In genomic region chr7:134669845-134670373, GRCh38 we compare ENCODE assay signal across 8 cellular contexts. TPM values are rescaled to one million over a fixed set of nuclear protein-coding genes. Genes with fewer than 3 reads are reported as not detected.
DNase-seq lines count a peak whose midpoint lies in the region; ATAC-seq and TF ChIP-seq lines count a peak whose summit lies in the region.

No MANE protein-coding gene starts in this region.

- no peaks in the 10 kb centered on the region for H3K36me3 ChIP-seq in GM06990 (ENCODE audit: control insufficient read depth, insufficient read depth, low read length)
- H3K36me3 ChIP-seq in OCI-LY1 (ENCODE audit: insufficient read depth, low read length): no peaks in the 10 kb centered on the region

- H3K9me3 ChIP-seq in OCI-LY1 (ENCODE audit: low read length): peaks cover 7% of the 10 kb centered on the region

- H3K4me1 ChIP-seq in OCI-LY1 (ENCODE audit: insufficient read depth, low read length, severe bottlenecking): peaks cover 20% of the 10 kb centered on the region

- H2AFZ ChIP-seq in OCI-LY1 (ENCODE audit: low read length): no peak overlapping the region

- peak; percentile 75 for ATAC-seq in HG03139 (IDR thresholded peaks at IDR 0.05; ENCODE audit: unreplicated experiment)

- H3K9ac ChIP-seq in OCI-LY1 (ENCODE audit: low read length): peak overlapping the region; percentile 2; the same call in 1 of the 2 replicates

- H4K20me1 ChIP-seq in OCI-LY1 (ENCODE audit: insufficient read depth, low read length): no peaks in the 10 kb centered on the region

- H3K27me3 ChIP-seq in GM06990 (replicated peaks; ENCODE audit: control insufficient read depth, insufficient read depth, low read length): no peaks in the 10 kb centered on the region
- no peaks in the 10 kb centered on the region for H3K27me3 ChIP-seq in OCI-LY1 (ENCODE audit: insufficient read depth, low read length)

- peak overlapping the region; percentile 28 for H3K27ac ChIP-seq in OCI-LY1 (ENCODE audit: low read depth, low read length, poor library complexity, severe bottlenecking)
- peak overlapping the region in 1 of 2 donors; percentile 10 for H3K27ac ChIP-seq in coronary artery

- no peaks in the 10 kb centered on the region for H3F3A ChIP-seq in OCI-LY1 (ENCODE audit: insufficient read depth, low read length)

- H3K9me2 ChIP-seq in OCI-LY1 (ENCODE audit: low read depth, low read length): no peaks in the 10 kb centered on the region

- H3K4me2 ChIP-seq in OCI-LY1 (ENCODE audit: low read length): peak overlapping the region; percentile 42; the same call in 1 of the 2 replicates

- no peak overlapping the region for H3K4me3 ChIP-seq in GM06990 (replicated peaks; ENCODE audit: low read depth, low read length)
- peak overlapping the region; percentile 22 for H3K4me3 ChIP-seq in OCI-LY1 (ENCODE audit: low read depth, low read length, poor library complexity, severe bottlenecking)
- H3K4me3 ChIP-seq in coronary artery: no peak overlapping the region

- H3K79me2 ChIP-seq in OCI-LY1 (ENCODE audit: insufficient read depth, low read length): no peaks in the 10 kb centered on the region

- TF ChIP-seq CTCF in GM06990 (IDR thresholded peaks at IDR 0.05; ENCODE audit: insufficient read depth, low read length, poor library complexity, severe bottlenecking) (no peak), OCI-LY1 (IDR thresholded peaks at IDR 0.05; ENCODE audit: low read length) (no peak), coronary artery (IDR thresholded peaks at IDR 0.05) (no peak)

- DNase-seq in GM06990 (ENCODE audit: extremely low read depth, insufficient read length) (peak; percentile 10), glomerular endothelial cell (ENCODE audit: extremely low read depth, low read depth, low spot score) (peak; percentile 98), NCI-H1048 (lab: John Stamatoyannopoulos, UW) (no peak), coronary artery (ENCODE audit: low spot score) (no peak)
- peak; percentile 84 for DNase-seq in activated T-cell treated with anti-CD3 and anti-CD28 coated beads, Interleukin-2, amount 50 U/mL, for 1 hour
- peak; percentile 31 to 68 for DNase-seq in stimulated activated CD4-positive, alpha-beta T cell treated with anti-CD3 and anti-CD28 coated beads, Interleukin-1b, Interleukin-23, amount 100 ng/mL, for 1 hour (ENCODE audit: low read depth in 2 of 2)

RNA-seq across cellular contexts. Expression of gene BPGM, which starts 23.3 kb away (rescaled TPM):
- total RNA-seq in glomerular endothelial cell: 12.4 and 23.7 TPM in 2 replicates

Comparison
In these comparisons a context has a peak if more than half of its experiments do, and no peak if none do; other contexts are left out.
1. DNase-seq: peak in GM06990 (single experiment), activated T-cell treated with anti-CD3 and anti-CD28 coated beads, Interleukin-2, amount 50 U/mL, for 1 hour (single experiment), glomerular endothelial cell (single experiment) and stimulated activated CD4-positive, alpha-beta T cell treated with anti-CD3 and anti-CD28 coated beads, Interleukin-1b, Interleukin-23, amount 100 ng/mL, for 1 hour (2 of 2); none in NCI-H1048 (single experiment) and coronary artery (single experiment).